1 cellular context compared by ENCODE assay signal in the genomic region with DNA sequence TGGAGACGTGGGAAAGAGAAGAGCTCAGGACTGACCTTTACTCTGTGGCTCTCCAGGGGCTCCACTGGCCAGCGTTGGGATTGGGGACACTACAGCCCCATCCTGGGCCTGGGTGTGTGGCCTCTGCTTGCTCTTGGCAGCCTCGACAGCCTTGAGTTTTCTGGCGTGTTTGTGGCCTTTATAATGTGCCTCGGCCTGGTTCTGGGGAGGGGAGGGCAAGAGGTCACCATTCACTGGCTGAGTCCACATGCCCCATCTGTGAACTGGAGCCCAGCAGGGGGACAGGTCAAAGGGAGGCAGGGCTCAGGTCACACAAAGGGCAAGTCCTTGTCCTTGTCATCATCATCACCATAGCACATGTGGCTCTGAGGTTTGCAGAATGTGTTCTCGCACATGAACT.
TF ChIP-seq lines count a peak whose summit lies in the region.

No MANE protein-coding gene starts in this region.

TF ChIP-seq in HepG2, 621 proteins besides CTCF, POLR2A, EP300 and RAD21 (continued from another document and continues in another):
- TF ChIP-seq, protein P1, sequence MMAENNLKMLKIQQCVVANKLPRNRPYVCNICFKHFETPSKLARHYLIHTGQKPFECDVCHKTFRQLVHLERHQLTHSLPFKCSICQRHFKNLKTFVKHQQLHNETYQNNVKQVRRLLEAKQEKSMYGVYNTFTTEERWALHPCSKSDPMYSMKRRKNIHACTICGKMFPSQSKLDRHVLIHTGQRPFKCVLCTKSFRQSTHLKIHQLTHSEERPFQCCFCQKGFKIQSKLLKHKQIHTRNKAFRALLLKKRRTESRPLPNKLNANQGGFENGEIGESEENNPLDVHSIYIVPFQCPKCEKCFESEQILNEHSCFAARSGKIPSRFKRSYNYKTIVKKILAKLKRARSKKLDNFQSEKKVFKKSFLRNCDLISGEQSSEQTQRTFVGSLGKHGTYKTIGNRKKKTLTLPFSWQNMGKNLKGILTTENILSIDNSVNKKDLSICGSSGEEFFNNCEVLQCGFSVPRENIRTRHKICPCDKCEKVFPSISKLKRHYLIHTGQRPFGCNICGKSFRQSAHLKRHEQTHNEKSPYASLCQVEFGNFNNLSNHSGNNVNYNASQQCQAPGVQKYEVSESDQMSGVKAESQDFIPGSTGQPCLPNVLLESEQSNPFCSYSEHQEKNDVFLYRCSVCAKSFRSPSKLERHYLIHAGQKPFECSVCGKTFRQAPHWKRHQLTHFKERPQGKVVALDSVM (CRISPR knock-in tag; IDR thresholded peaks at IDR 0.05), result peak; percentile 34; the same call in 1 of the 2 replicates
- TF ChIP-seq, protein P2, sequence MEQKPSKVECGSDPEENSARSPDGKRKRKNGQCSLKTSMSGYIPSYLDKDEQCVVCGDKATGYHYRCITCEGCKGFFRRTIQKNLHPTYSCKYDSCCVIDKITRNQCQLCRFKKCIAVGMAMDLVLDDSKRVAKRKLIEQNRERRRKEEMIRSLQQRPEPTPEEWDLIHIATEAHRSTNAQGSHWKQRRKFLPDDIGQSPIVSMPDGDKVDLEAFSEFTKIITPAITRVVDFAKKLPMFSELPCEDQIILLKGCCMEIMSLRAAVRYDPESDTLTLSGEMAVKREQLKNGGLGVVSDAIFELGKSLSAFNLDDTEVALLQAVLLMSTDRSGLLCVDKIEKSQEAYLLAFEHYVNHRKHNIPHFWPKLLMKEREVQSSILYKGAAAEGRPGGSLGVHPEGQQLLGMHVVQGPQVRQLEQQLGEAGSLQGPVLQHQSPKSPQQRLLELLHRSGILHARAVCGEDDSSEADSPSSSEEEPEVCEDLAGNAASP (CRISPR knock-in tag; IDR thresholded peaks at IDR 0.05; ENCODE audit: borderline replicate concordance), result peak; percentile 32; the same call in 1 of the 2 replicates
- no peak for TF ChIP-seq ELF1 (CRISPR knock-in tag; IDR thresholded peaks at IDR 0.05)
- no peak for TF ChIP-seq MTA3 (CRISPR knock-in tag; IDR thresholded peaks at IDR 0.05)
- TF ChIP-seq SALL1 (CRISPR knock-in tag; IDR thresholded peaks at IDR 0.05), result peak; percentile 75
- no peak for TF ChIP-seq XBP1 (CRISPR knock-in tag; IDR thresholded peaks at IDR 0.05)
- TF ChIP-seq ZNF709 (CRISPR knock-in tag; IDR thresholded peaks at IDR 0.05), result no peak
- no peak for TF ChIP-seq HOXD1 (CRISPR knock-in tag; IDR thresholded peaks at IDR 0.05)
- no peak for TF ChIP-seq PAWR (CRISPR knock-in tag; IDR thresholded peaks at IDR 0.05; ENCODE audit: borderline replicate concordance)
- TF ChIP-seq MIER2 (CRISPR knock-in tag; IDR thresholded peaks at IDR 0.05), result no peak
- peak; percentile 80 to 91 for TF ChIP-seq NR2F1 (CRISPR knock-in tag; IDR thresholded peaks at IDR 0.05)
- peak; percentile 98 for TF ChIP-seq ESRRA (CRISPR knock-in tag; IDR thresholded peaks at IDR 0.05; ENCODE audit: low read depth)
- TF ChIP-seq MEIS2 (CRISPR knock-in tag; IDR thresholded peaks at IDR 0.05), result no peak
- no peak for TF ChIP-seq SMAD3 (CRISPR knock-in tag; IDR thresholded peaks at IDR 0.05)
- TF ChIP-seq, protein P3, sequence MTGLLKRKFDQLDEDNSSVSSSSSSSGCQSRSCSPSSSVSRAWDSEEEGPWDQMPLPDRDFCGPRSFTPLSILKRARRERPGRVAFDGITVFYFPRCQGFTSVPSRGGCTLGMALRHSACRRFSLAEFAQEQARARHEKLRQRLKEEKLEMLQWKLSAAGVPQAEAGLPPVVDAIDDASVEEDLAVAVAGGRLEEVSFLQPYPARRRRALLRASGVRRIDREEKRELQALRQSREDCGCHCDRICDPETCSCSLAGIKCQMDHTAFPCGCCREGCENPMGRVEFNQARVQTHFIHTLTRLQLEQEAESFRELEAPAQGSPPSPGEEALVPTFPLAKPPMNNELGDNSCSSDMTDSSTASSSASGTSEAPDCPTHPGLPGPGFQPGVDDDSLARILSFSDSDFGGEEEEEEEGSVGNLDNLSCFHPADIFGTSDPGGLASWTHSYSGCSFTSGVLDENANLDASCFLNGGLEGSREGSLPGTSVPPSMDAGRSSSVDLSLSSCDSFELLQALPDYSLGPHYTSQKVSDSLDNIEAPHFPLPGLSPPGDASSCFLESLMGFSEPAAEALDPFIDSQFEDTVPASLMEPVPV (CRISPR knock-in tag; IDR thresholded peaks at IDR 0.05), result peak; percentile 55; the same call in 1 of the 2 replicates
- no peak for TF ChIP-seq RBM39 (IDR thresholded peaks at IDR 0.05; ENCODE audit: low read depth, low read length, poor library complexity, severe bottlenecking)
- no peak for TF ChIP-seq SNAPC2 (CRISPR knock-in tag; IDR thresholded peaks at IDR 0.05)
- no peak for TF ChIP-seq ELF3 (CRISPR knock-in tag; IDR thresholded peaks at IDR 0.05)
- no peak for TF ChIP-seq NR1H2 (CRISPR knock-in tag; IDR thresholded peaks at IDR 0.05; ENCODE audit: borderline replicate concordance, low read depth)
- TF ChIP-seq ZNF101 (CRISPR knock-in tag; IDR thresholded peaks at IDR 0.05; ENCODE audit: borderline replicate concordance, low read depth), result no peak
- no peak for TF ChIP-seq U2AF1 (optimal IDR thresholded peaks at IDR 0.05; ENCODE audit: low read depth, low read length)
- TF ChIP-seq, protein P4, sequence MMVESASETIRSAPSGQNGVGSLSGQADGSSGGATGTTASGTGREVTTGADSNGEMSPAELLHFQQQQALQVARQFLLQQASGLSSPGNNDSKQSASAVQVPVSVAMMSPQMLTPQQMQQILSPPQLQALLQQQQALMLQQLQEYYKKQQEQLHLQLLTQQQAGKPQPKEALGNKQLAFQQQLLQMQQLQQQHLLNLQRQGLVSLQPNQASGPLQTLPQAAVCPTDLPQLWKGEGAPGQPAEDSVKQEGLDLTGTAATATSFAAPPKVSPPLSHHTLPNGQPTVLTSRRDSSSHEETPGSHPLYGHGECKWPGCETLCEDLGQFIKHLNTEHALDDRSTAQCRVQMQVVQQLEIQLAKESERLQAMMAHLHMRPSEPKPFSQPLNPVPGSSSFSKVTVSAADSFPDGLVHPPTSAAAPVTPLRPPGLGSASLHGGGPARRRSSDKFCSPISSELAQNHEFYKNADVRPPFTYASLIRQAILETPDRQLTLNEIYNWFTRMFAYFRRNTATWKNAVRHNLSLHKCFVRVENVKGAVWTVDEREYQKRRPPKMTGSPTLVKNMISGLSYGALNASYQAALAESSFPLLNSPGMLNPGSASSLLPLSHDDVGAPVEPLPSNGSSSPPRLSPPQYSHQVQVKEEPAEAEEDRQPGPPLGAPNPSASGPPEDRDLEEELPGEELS (CRISPR knock-in tag; IDR thresholded peaks at IDR 0.05), result 0 out of 2 replicates have a peak, but pooled peaks have one; percentile 11
- TF ChIP-seq, protein P5, sequence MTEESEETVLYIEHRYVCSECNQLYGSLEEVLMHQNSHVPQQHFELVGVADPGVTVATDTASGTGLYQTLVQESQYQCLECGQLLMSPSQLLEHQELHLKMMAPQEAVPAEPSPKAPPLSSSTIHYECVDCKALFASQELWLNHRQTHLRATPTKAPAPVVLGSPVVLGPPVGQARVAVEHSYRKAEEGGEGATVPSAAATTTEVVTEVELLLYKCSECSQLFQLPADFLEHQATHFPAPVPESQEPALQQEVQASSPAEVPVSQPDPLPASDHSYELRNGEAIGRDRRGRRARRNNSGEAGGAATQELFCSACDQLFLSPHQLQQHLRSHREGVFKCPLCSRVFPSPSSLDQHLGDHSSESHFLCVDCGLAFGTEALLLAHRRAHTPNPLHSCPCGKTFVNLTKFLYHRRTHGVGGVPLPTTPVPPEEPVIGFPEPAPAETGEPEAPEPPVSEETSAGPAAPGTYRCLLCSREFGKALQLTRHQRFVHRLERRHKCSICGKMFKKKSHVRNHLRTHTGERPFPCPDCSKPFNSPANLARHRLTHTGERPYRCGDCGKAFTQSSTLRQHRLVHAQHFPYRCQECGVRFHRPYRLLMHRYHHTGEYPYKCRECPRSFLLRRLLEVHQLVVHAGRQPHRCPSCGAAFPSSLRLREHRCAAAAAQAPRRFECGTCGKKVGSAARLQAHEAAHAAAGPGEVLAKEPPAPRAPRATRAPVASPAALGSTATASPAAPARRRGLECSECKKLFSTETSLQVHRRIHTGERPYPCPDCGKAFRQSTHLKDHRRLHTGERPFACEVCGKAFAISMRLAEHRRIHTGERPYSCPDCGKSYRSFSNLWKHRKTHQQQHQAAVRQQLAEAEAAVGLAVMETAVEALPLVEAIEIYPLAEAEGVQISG (CRISPR knock-in tag; IDR thresholded peaks at IDR 0.05), result peak; percentile 61; the same call in 1 of the 2 replicates
- TF ChIP-seq, protein P6, sequence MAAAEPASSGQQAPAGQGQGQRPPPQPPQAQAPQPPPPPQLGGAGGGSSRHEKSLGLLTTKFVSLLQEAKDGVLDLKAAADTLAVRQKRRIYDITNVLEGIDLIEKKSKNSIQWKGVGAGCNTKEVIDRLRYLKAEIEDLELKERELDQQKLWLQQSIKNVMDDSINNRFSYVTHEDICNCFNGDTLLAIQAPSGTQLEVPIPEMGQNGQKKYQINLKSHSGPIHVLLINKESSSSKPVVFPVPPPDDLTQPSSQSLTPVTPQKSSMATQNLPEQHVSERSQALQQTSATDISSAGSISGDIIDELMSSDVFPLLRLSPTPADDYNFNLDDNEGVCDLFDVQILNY (CRISPR knock-in tag; conservative IDR thresholded peaks at IDR 0.05), result no peak
- TF ChIP-seq, protein P7, sequence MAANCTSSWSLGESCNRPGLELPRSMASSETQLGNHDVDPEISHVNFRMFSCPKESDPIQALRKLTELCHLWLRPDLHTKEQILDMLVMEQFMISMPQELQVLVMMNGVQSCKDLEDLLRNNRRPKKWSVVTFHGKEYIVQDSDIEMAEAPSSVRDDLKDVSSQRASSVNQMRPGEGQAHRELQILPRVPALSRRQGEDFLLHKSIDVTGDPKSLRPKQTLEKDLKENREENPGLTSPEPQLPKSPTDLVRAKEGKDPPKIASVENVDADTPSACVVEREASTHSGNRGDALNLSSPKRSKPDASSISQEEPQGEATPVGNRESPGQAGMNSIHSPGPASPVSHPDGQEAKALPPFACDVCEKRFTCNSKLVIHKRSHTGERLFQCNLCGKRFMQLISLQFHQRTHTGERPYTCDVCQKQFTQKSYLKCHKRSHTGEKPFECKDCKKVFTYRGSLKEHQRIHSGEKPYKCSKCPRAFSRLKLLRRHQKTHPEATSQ (CRISPR knock-in tag; IDR thresholded peaks at IDR 0.05; ENCODE audit: borderline replicate concordance), result 0 out of 2 replicates have a peak, but pooled peaks have one; percentile 39
- TF ChIP-seq MXD4 (CRISPR knock-in tag; IDR thresholded peaks at IDR 0.05), result no peak
- peak; percentile 82 for TF ChIP-seq HNF4A (CRISPR knock-in tag; IDR thresholded peaks at IDR 0.05)
- TF ChIP-seq ZNF713 (CRISPR knock-in tag; IDR thresholded peaks at IDR 0.05), result no peak
- peak; percentile 22; the same call in 1 of the 2 replicates for TF ChIP-seq SAP130 (CRISPR knock-in tag; IDR thresholded peaks at IDR 0.05; ENCODE audit: low read depth)
- peak; percentile 52; the same call in 1 of the 2 replicates for TF ChIP-seq ZNF629 (CRISPR knock-in tag; conservative IDR thresholded peaks at IDR 0.05)
- no peak for TF ChIP-seq FIP1L1 (IDR thresholded peaks at IDR 0.05; ENCODE audit: borderline replicate concordance, insufficient read depth, low read depth, low read length)
- no peak for TF ChIP-seq ZFP36L2 (CRISPR knock-in tag; IDR thresholded peaks at IDR 0.05)
- TF ChIP-seq, protein P8, sequence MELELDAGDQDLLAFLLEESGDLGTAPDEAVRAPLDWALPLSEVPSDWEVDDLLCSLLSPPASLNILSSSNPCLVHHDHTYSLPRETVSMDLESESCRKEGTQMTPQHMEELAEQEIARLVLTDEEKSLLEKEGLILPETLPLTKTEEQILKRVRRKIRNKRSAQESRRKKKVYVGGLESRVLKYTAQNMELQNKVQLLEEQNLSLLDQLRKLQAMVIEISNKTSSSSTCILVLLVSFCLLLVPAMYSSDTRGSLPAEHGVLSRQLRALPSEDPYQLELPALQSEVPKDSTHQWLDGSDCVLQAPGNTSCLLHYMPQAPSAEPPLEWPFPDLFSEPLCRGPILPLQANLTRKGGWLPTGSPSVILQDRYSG (CRISPR knock-in tag; IDR thresholded peaks at IDR 0.05), result no peak
- no peak for TF ChIP-seq PHF8 (CRISPR knock-in tag; IDR thresholded peaks at IDR 0.05)
- TF ChIP-seq TAF1 (CRISPR knock-in tag; IDR thresholded peaks at IDR 0.05), result no peak
- no peak for TF ChIP-seq LCORL (IDR thresholded peaks at IDR 0.05)
- TF ChIP-seq LCORL (CRISPR knock-in tag; IDR thresholded peaks at IDR 0.05), result peak; percentile 53; the same call in 1 of the 2 replicates
- TF ChIP-seq, protein P9, sequence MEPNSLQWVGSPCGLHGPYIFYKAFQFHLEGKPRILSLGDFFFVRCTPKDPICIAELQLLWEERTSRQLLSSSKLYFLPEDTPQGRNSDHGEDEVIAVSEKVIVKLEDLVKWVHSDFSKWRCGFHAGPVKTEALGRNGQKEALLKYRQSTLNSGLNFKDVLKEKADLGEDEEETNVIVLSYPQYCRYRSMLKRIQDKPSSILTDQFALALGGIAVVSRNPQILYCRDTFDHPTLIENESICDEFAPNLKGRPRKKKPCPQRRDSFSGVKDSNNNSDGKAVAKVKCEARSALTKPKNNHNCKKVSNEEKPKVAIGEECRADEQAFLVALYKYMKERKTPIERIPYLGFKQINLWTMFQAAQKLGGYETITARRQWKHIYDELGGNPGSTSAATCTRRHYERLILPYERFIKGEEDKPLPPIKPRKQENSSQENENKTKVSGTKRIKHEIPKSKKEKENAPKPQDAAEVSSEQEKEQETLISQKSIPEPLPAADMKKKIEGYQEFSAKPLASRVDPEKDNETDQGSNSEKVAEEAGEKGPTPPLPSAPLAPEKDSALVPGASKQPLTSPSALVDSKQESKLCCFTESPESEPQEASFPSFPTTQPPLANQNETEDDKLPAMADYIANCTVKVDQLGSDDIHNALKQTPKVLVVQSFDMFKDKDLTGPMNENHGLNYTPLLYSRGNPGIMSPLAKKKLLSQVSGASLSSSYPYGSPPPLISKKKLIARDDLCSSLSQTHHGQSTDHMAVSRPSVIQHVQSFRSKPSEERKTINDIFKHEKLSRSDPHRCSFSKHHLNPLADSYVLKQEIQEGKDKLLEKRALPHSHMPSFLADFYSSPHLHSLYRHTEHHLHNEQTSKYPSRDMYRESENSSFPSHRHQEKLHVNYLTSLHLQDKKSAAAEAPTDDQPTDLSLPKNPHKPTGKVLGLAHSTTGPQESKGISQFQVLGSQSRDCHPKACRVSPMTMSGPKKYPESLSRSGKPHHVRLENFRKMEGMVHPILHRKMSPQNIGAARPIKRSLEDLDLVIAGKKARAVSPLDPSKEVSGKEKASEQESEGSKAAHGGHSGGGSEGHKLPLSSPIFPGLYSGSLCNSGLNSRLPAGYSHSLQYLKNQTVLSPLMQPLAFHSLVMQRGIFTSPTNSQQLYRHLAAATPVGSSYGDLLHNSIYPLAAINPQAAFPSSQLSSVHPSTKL (CRISPR knock-in tag; IDR thresholded peaks at IDR 0.05), result 0 out of 2 replicates have a peak, but pooled peaks have one; percentile 26
- TF ChIP-seq ZBTB42 (CRISPR knock-in tag; IDR thresholded peaks at IDR 0.05), result no peak
- no peak for TF ChIP-seq FOXK1 (CRISPR knock-in tag; IDR thresholded peaks at IDR 0.05; ENCODE audit: borderline replicate concordance, low read depth)
- no peak for TF ChIP-seq MTF1 (CRISPR knock-in tag; IDR thresholded peaks at IDR 0.05)
- TF ChIP-seq ZNF10 (CRISPR knock-in tag; IDR thresholded peaks at IDR 0.05; ENCODE audit: borderline replicate concordance, low read depth), result no peak
- TF ChIP-seq ATF7-NPFF (CRISPR knock-in tag; IDR thresholded peaks at IDR 0.05; ENCODE audit: low read depth), result no peak
- TF ChIP-seq MYC (CRISPR knock-in tag; IDR thresholded peaks at IDR 0.05; ENCODE audit: borderline replicate concordance), result peak; percentile 39; the same call in 1 of the 2 replicates
